In genomic region chr11:90392692-90393091, GRCh38 we compare ENCODE assay signal across 16 cellular contexts.
"Had no signal": no experiment of that assay in that cellular context is flagged by ENCODE, and none has a peak within 500 bp of the region (broad histone marks: within the 10 kb centered on the region; RNA-seq: fewer than 3 reads in every experiment).

No MANE protein-coding gene starts in this region.

- DNase-seq: activated CD4-positive, alpha-beta memory T cell treated with anti-CD3 and anti-CD28 coated beads for 36 hours; activated CD8-positive, alpha-beta memory T cell treated with anti-CD3 and anti-CD28 coated beads, Interleukin-2, amount 10 ng/mL, durations not matched to agents 7 days and 5 days; activated naive CD4-positive, alpha-beta T cell treated with anti-CD3 and anti-CD28 coated beads for 36 hours; activated naive CD8-positive, alpha-beta T cell treated with anti-CD3 and anti-CD28 coated beads, Interleukin-2, amount 50 U/mL, for 24 hours; activated T-cell treated with anti-CD3 and anti-CD28 coated beads, Interleukin-2, amount 50 U/mL, for 1 hour; left ventricle myocardium superior; mesenchymal stem cell; naive thymus-derived CD8-positive, alpha-beta T cell; retina; stimulated activated CD4-positive, alpha-beta T cell treated with anti-CD3 and anti-CD28 coated beads, Interleukin-12 subunit alpha, Interleukin-12 subunit beta, amount 100 ng/mL, for 4 hours; T-helper 9 cell had no signal

- H3K27me3 Mint-ChIP-seq: activated CD8-positive, alpha-beta memory T cell treated with anti-CD3 and anti-CD28 coated beads, Interleukin-2, amount 10 ng/mL, durations not matched to agents 7 days and 5 days; activated naive CD8-positive, alpha-beta T cell treated with anti-CD3 and anti-CD28 coated beads, Interleukin-2, amount 50 U/mL, for 24 hours; naive thymus-derived CD8-positive, alpha-beta T cell had no signal

- ATAC-seq: activated CD8-positive, alpha-beta memory T cell treated with anti-CD3 and anti-CD28 coated beads, Interleukin-2, amount 10 ng/mL, durations not matched to agents 7 days and 5 days; activated naive CD8-positive, alpha-beta T cell treated with anti-CD3 and anti-CD28 coated beads, Interleukin-2, amount 50 U/mL, for 24 hours; esophagus mucosa; left ventricle myocardium superior; naive thymus-derived CD8-positive, alpha-beta T cell; stimulated activated effector memory CD8-positive, alpha-beta T cell treated with anti-CD3 and anti-CD28 coated beads, Interleukin-12 subunit alpha, Interleukin-12 subunit beta, amount 100 ng/mL, for 72 hours had no signal

- H3K4me3 Mint-ChIP-seq: activated CD4-positive, alpha-beta memory T cell treated with anti-CD3 and anti-CD28 coated beads for 36 hours; activated CD8-positive, alpha-beta memory T cell treated with anti-CD3 and anti-CD28 coated beads, Interleukin-2, amount 10 ng/mL, durations not matched to agents 7 days and 5 days; activated naive CD4-positive, alpha-beta T cell treated with anti-CD3 and anti-CD28 coated beads for 36 hours; activated naive CD8-positive, alpha-beta T cell treated with anti-CD3 and anti-CD28 coated beads, Interleukin-2, amount 50 U/mL, for 24 hours; naive thymus-derived CD8-positive, alpha-beta T cell; stimulated activated effector memory CD8-positive, alpha-beta T cell treated with anti-CD3 and anti-CD28 coated beads, Interleukin-12 subunit alpha, Interleukin-12 subunit beta, amount 100 ng/mL, for 72 hours had no signal

- FAIRE-seq: astrocyte, urothelium cell line had no signal

- H3K9me3 Mint-ChIP-seq: activated CD4-positive, alpha-beta memory T cell treated with anti-CD3 and anti-CD28 coated beads for 36 hours; activated naive CD4-positive, alpha-beta T cell treated with anti-CD3 and anti-CD28 coated beads for 36 hours; activated naive CD8-positive, alpha-beta T cell treated with anti-CD3 and anti-CD28 coated beads, Interleukin-2, amount 50 U/mL, for 24 hours; naive thymus-derived CD8-positive, alpha-beta T cell; stimulated activated effector memory CD8-positive, alpha-beta T cell treated with anti-CD3 and anti-CD28 coated beads, Interleukin-12 subunit alpha, Interleukin-12 subunit beta, amount 100 ng/mL, for 72 hours had no signal

- H3K4me1 Mint-ChIP-seq: activated CD8-positive, alpha-beta memory T cell treated with anti-CD3 and anti-CD28 coated beads, Interleukin-2, amount 10 ng/mL, durations not matched to agents 7 days and 5 days; activated naive CD8-positive, alpha-beta T cell treated with anti-CD3 and anti-CD28 coated beads, Interleukin-2, amount 50 U/mL, for 24 hours; naive thymus-derived CD8-positive, alpha-beta T cell; stimulated activated effector memory CD8-positive, alpha-beta T cell treated with anti-CD3 and anti-CD28 coated beads, Interleukin-12 subunit alpha, Interleukin-12 subunit beta, amount 100 ng/mL, for 72 hours had no signal

- H3K36me3 Mint-ChIP-seq: activated CD4-positive, alpha-beta memory T cell treated with anti-CD3 and anti-CD28 coated beads for 36 hours; activated CD8-positive, alpha-beta memory T cell treated with anti-CD3 and anti-CD28 coated beads, Interleukin-2, amount 10 ng/mL, durations not matched to agents 7 days and 5 days; naive thymus-derived CD8-positive, alpha-beta T cell; stimulated activated effector memory CD8-positive, alpha-beta T cell treated with anti-CD3 and anti-CD28 coated beads, Interleukin-12 subunit alpha, Interleukin-12 subunit beta, amount 100 ng/mL, for 72 hours had no signal

- H3K27ac Mint-ChIP-seq: activated CD4-positive, alpha-beta memory T cell treated with anti-CD3 and anti-CD28 coated beads for 36 hours; activated CD8-positive, alpha-beta memory T cell treated with anti-CD3 and anti-CD28 coated beads, Interleukin-2, amount 10 ng/mL, durations not matched to agents 7 days and 5 days; activated naive CD4-positive, alpha-beta T cell treated with anti-CD3 and anti-CD28 coated beads for 36 hours; activated naive CD8-positive, alpha-beta T cell treated with anti-CD3 and anti-CD28 coated beads, Interleukin-2, amount 50 U/mL, for 24 hours; activated T-helper 2 cell treated with anti-CD3 and anti-CD28 coated beads, Interferon-gamma antibody, Interleukin-2, Interleukin-4, amounts not matched to agents 10 μg/mL and 5 μg/mL and 100 μg/mL, durations not matched to agents 14 hours and 24 hours and 36 hours; stimulated activated effector memory CD8-positive, alpha-beta T cell treated with anti-CD3 and anti-CD28 coated beads, Interleukin-12 subunit alpha, Interleukin-12 subunit beta, amount 100 ng/mL, for 72 hours had no signal
